Comparison of ENCODE assay signal across 1 cellular context in the genomic region with DNA sequence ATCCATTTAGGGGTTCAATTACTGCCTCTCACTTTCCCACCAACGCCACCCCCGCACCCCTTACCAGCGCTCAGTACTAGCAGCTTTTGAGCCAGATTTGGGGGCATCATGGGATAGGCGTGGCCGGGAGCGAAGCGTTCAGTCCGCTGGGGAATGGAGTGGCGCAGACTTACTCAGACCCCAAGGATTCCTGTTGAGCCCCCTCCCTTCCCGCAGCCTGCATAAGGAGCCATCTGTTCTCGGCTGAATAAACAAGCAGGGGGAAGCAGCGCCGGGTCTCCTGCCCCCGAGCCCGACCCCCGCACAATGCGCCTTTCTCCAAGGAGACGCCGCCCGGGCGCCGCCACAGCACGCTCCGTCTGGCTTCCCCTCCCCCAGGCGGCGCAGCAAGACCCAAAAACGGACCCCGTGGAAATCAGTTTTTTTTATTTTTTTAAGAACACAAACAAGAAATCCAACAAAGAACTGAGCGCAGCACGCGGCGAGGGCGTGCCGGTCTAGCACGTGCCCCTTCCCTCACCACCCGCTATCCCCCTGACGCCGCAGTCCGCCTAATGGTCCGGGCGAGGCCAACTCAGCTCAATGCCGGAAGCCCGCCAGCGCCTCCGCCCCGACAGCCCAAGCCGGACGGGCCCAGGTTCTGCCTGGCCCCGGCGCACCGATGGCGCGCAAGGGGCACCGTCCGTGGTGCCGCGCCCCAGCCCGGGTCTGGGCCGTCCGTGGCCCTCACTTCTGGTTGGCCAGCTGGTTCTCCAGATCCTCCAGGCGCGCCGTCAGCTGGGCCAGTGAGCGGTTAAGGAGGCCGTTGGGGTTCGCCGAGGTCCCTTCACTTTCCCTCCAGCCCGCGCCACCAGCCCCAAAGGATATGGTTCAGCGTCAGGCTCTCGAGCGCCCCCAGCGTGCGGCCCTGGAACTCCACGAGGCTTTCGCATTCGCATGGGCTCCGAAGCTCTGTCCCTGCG.
A peak's percentile ranks its signal among the peaks of the same experiment; 100 is the strongest.
TF ChIP-seq lines count a peak whose summit lies in the region.

No MANE protein-coding gene starts in this region.

TF ChIP-seq in HepG2, 621 proteins besides CTCF, POLR2A, EP300 and RAD21 (continued from another document and continues in another):
- TF ChIP-seq SOX6 (IDR thresholded peaks at IDR 0.05) = no peak
- TF ChIP-seq SOX6 (CRISPR knock-in tag; IDR thresholded peaks at IDR 0.05) = 0 out of 2 replicates have a peak, but pooled peaks have one; percentile 12
- no peak for TF ChIP-seq ZNF124 (CRISPR knock-in tag; IDR thresholded peaks at IDR 0.05)
- TF ChIP-seq ZNF546 (CRISPR knock-in tag; conservative IDR thresholded peaks at IDR 0.05) = 0 out of 2 replicates have a peak, but pooled peaks have one; percentile 24
- TF ChIP-seq ZFP36L2 (CRISPR knock-in tag; IDR thresholded peaks at IDR 0.05) = no peak
- TF ChIP-seq, protein P1, sequence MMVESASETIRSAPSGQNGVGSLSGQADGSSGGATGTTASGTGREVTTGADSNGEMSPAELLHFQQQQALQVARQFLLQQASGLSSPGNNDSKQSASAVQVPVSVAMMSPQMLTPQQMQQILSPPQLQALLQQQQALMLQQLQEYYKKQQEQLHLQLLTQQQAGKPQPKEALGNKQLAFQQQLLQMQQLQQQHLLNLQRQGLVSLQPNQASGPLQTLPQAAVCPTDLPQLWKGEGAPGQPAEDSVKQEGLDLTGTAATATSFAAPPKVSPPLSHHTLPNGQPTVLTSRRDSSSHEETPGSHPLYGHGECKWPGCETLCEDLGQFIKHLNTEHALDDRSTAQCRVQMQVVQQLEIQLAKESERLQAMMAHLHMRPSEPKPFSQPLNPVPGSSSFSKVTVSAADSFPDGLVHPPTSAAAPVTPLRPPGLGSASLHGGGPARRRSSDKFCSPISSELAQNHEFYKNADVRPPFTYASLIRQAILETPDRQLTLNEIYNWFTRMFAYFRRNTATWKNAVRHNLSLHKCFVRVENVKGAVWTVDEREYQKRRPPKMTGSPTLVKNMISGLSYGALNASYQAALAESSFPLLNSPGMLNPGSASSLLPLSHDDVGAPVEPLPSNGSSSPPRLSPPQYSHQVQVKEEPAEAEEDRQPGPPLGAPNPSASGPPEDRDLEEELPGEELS (CRISPR knock-in tag; IDR thresholded peaks at IDR 0.05) = no peak; the same call in 1 of the 2 replicates
- TF ChIP-seq THAP11 (CRISPR knock-in tag; IDR thresholded peaks at IDR 0.05) = no peak
- TF ChIP-seq, protein P2, sequence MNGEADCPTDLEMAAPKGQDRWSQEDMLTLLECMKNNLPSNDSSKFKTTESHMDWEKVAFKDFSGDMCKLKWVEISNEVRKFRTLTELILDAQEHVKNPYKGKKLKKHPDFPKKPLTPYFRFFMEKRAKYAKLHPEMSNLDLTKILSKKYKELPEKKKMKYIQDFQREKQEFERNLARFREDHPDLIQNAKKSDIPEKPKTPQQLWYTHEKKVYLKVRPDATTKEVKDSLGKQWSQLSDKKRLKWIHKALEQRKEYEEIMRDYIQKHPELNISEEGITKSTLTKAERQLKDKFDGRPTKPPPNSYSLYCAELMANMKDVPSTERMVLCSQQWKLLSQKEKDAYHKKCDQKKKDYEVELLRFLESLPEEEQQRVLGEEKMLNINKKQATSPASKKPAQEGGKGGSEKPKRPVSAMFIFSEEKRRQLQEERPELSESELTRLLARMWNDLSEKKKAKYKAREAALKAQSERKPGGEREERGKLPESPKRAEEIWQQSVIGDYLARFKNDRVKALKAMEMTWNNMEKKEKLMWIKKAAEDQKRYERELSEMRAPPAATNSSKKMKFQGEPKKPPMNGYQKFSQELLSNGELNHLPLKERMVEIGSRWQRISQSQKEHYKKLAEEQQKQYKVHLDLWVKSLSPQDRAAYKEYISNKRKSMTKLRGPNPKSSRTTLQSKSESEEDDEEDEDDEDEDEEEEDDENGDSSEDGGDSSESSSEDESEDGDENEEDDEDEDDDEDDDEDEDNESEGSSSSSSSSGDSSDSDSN (CRISPR knock-in tag; IDR thresholded peaks at IDR 0.05) = peak; percentile 48
- TF ChIP-seq, protein P3, sequence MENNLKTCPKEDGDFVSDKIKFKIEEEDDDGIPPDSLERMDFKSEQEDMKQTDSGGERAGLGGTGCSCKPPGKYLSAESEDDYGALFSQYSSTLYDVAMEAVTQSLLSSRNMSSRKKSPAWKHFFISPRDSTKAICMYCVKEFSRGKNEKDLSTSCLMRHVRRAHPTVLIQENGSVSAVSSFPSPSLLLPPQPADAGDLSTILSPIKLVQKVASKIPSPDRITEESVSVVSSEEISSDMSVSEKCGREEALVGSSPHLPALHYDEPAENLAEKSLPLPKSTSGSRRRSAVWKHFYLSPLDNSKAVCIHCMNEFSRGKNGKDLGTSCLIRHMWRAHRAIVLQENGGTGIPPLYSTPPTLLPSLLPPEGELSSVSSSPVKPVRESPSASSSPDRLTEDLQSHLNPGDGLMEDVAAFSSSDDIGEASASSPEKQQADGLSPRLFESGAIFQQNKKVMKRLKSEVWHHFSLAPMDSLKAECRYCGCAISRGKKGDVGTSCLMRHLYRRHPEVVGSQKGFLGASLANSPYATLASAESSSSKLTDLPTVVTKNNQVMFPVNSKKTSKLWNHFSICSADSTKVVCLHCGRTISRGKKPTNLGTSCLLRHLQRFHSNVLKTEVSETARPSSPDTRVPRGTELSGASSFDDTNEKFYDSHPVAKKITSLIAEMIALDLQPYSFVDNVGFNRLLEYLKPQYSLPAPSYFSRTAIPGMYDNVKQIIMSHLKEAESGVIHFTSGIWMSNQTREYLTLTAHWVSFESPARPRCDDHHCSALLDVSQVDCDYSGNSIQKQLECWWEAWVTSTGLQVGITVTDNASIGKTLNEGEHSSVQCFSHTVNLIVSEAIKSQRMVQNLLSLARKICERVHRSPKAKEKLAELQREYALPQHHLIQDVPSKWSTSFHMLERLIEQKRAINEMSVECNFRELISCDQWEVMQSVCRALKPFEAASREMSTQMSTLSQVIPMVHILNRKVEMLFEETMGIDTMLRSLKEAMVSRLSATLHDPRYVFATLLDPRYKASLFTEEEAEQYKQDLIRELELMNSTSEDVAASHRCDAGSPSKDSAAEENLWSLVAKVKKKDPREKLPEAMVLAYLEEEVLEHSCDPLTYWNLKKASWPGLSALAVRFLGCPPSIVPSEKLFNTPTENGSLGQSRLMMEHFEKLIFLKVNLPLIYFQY (CRISPR knock-in tag; IDR thresholded peaks at IDR 0.05; ENCODE audit: borderline replicate concordance) = 0 out of 2 replicates have a peak, but pooled peaks have one; percentile 31
- TF ChIP-seq, protein P4, sequence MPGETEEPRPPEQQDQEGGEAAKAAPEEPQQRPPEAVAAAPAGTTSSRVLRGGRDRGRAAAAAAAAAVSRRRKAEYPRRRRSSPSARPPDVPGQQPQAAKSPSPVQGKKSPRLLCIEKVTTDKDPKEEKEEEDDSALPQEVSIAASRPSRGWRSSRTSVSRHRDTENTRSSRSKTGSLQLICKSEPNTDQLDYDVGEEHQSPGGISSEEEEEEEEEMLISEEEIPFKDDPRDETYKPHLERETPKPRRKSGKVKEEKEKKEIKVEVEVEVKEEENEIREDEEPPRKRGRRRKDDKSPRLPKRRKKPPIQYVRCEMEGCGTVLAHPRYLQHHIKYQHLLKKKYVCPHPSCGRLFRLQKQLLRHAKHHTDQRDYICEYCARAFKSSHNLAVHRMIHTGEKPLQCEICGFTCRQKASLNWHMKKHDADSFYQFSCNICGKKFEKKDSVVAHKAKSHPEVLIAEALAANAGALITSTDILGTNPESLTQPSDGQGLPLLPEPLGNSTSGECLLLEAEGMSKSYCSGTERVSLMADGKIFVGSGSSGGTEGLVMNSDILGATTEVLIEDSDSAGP (CRISPR knock-in tag; IDR thresholded peaks at IDR 0.05; ENCODE audit: borderline replicate concordance) = peak; percentile 68; the same call in 1 of the 2 replicates
- TF ChIP-seq, protein P5, sequence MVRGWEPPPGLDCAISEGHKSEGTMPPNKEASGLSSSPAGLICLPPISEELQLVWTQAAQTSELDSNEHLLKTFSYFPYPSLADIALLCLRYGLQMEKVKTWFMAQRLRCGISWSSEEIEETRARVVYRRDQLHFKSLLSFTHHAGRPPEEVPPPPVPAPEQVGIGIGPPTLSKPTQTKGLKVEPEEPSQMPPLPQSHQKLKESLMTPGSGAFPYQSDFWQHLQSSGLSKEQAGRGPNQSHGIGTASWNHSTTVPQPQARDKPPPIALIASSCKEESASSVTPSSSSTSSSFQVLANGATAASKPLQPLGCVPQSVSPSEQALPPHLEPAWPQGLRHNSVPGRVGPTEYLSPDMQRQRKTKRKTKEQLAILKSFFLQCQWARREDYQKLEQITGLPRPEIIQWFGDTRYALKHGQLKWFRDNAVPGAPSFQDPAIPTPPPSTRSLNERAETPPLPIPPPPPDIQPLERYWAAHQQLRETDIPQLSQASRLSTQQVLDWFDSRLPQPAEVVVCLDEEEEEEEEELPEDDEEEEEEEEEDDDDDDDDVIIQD (CRISPR knock-in tag; IDR thresholded peaks at IDR 0.05; ENCODE audit: low read depth) = 0 out of 2 replicates have a peak, but pooled peaks have one; percentile 44
- no peak for TF ChIP-seq ZNF552 (CRISPR knock-in tag; IDR thresholded peaks at IDR 0.05; ENCODE audit: borderline replicate concordance)
- TF ChIP-seq CEBPG (CRISPR knock-in tag; IDR thresholded peaks at IDR 0.05) = no peak
- TF ChIP-seq ZNF230 (CRISPR knock-in tag; IDR thresholded peaks at IDR 0.05) = 0 out of 2 replicates have a peak, but pooled peaks have one; percentile 46
- no peak for TF ChIP-seq ARNTL (CRISPR knock-in tag; IDR thresholded peaks at IDR 0.05)
- TF ChIP-seq ZNF263 (CRISPR knock-in tag; IDR thresholded peaks at IDR 0.05) = 0 out of 2 replicates have a peak, but pooled peaks have one; percentile 19
- no peak for TF ChIP-seq ZSCAN31 (CRISPR knock-in tag; IDR thresholded peaks at IDR 0.05; ENCODE audit: low read depth)
- TF ChIP-seq, protein P6, sequence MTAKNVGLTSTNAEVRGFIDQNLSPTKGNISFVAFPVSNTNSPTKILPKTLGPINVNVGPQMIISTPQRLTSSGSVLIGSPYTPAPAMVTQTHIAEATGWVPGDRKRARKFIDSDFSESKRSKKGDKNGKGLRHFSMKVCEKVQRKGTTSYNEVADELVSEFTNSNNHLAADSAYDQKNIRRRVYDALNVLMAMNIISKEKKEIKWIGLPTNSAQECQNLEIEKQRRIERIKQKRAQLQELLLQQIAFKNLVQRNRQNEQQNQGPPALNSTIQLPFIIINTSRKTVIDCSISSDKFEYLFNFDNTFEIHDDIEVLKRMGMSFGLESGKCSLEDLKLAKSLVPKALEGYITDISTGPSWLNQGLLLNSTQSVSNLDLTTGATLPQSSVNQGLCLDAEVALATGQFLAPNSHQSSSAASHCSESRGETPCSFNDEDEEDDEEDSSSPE (CRISPR knock-in tag; IDR thresholded peaks at IDR 0.05) = peak; percentile 45; the same call in 1 of the 2 replicates
- TF ChIP-seq MIXL1 (CRISPR knock-in tag; IDR thresholded peaks at IDR 0.05) = no peak
- TF ChIP-seq, protein P7, sequence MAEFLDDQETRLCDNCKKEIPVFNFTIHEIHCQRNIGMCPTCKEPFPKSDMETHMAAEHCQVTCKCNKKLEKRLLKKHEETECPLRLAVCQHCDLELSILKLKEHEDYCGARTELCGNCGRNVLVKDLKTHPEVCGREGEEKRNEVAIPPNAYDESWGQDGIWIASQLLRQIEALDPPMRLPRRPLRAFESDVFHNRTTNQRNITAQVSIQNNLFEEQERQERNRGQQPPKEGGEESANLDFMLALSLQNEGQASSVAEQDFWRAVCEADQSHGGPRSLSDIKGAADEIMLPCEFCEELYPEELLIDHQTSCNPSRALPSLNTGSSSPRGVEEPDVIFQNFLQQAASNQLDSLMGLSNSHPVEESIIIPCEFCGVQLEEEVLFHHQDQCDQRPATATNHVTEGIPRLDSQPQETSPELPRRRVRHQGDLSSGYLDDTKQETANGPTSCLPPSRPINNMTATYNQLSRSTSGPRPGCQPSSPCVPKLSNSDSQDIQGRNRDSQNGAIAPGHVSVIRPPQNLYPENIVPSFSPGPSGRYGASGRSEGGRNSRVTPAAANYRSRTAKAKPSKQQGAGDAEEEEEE (CRISPR knock-in tag; IDR thresholded peaks at IDR 0.05; ENCODE audit: borderline replicate concordance) = no peak
- TF ChIP-seq DNMT1 (CRISPR knock-in tag; IDR thresholded peaks at IDR 0.05) = peak; percentile 77; the same call in 1 of the 2 replicates
- TF ChIP-seq, protein P8, sequence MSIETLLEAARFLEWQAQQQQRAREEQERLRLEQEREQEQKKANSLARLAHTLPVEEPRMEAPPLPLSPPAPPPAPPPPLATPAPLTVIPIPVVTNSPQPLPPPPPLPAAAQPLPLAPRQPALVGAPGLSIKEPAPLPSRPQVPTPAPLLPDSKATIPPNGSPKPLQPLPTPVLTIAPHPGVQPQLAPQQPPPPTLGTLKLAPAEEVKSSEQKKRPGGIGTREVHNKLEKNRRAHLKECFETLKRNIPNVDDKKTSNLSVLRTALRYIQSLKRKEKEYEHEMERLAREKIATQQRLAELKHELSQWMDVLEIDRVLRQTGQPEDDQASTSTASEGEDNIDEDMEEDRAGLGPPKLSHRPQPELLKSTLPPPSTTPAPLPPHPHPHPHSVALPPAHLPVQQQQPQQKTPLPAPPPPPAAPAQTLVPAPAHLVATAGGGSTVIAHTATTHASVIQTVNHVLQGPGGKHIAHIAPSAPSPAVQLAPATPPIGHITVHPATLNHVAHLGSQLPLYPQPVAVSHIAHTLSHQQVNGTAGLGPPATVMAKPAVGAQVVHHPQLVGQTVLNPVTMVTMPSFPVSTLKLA (IDR thresholded peaks at IDR 0.05) = no peak
- TF ChIP-seq PITX1 (CRISPR knock-in tag; IDR thresholded peaks at IDR 0.05) = 0 out of 2 replicates have a peak, but pooled peaks have one; percentile 11
- no peak for TF ChIP-seq DPF2 (CRISPR knock-in tag; IDR thresholded peaks at IDR 0.05; ENCODE audit: borderline replicate concordance, low read depth)
- TF ChIP-seq, protein P9, sequence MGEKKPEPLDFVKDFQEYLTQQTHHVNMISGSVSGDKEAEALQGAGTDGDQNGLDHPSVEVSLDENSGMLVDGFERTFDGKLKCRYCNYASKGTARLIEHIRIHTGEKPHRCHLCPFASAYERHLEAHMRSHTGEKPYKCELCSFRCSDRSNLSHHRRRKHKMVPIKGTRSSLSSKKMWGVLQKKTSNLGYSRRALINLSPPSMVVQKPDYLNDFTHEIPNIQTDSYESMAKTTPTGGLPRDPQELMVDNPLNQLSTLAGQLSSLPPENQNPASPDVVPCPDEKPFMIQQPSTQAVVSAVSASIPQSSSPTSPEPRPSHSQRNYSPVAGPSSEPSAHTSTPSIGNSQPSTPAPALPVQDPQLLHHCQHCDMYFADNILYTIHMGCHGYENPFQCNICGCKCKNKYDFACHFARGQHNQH (CRISPR knock-in tag; IDR thresholded peaks at IDR 0.05) = no peak; the same call in 1 of the 2 replicates
